11 cellular contexts compared by ENCODE assay signal in genomic region chr1:225435957-225436392, GRCh38. TPM values are rescaled to one million over a fixed set of nuclear protein-coding genes. Genes with fewer than 3 reads are reported as not detected.
DNase-seq lines count a peak whose midpoint lies in the region; ATAC-seq lines count a peak whose summit lies in the region.
"Had no signal": no experiment of that assay in that cellular context is flagged by ENCODE, and none has a peak within 500 bp of the region (broad histone marks: within the 10 kb centered on the region; RNA-seq: fewer than 3 reads in every experiment).

No MANE protein-coding gene starts in this region.

- H3K27me3 Mint-ChIP-seq in naive B cell = no peaks in the 10 kb centered on the region
- H3K27me3 Mint-ChIP-seq: brain had no signal

- peaks cover 25 to 35% (median 31%) of the 10 kb centered on the region in 3 donors for H3K4me1 Mint-ChIP-seq in naive B cell

- peak overlapping the region; percentile 4 to 88 (median 67) for H3K4me3 Mint-ChIP-seq in naive B cell
- H3K4me3 Mint-ChIP-seq: neural crest cell had no signal

- H3K9me3 Mint-ChIP-seq in naive B cell = peaks cover 0 to 2% (median 0%) of the 10 kb centered on the region in 7 donors
- H3K9me3 Mint-ChIP-seq: brain, neural crest cell had no signal

- peak; percentile 48 for DNase-seq in naive B cell
- DNase-seq in amygdala (lab: John Stamatoyannopoulos, UW) = no peak
- no peak for DNase-seq in RPMI8226
- DNase-seq in activated effector memory CD4-positive, alpha-beta T cell treated with anti-CD3 and anti-CD28 coated beads, Interleukin-2, amount 50 U/mL, for 16 hours = no peak
- DNase-seq: GOT3, substantia nigra had no signal

- ATAC-seq in GM19023 (IDR thresholded peaks at IDR 0.05; ENCODE audit: unreplicated experiment) (peak; percentile 60), GM21619 (IDR thresholded peaks at IDR 0.05; ENCODE audit: unreplicated experiment) (peak; percentile 67), HG03342 (IDR thresholded peaks at IDR 0.05; ENCODE audit: unreplicated experiment) (peak; percentile 74), naive B cell (ENCODE audit: low read depth in 2 of 2) (peak; percentile 73 to 79)

- H3K27ac Mint-ChIP-seq in naive B cell = peak overlapping the region; percentile 83 to 95 (median 90)
- H3K27ac Mint-ChIP-seq: brain had no signal

- H3K36me3 Mint-ChIP-seq in naive B cell = no peaks in the 10 kb centered on the region
- H3K36me3 Mint-ChIP-seq: brain had no signal

RNA-seq across cellular contexts. Expression of gene LBR, which starts 8.1 kb away (rescaled TPM):
- 100 to 1,000 TPM; 112 to 165 (median 146) TPM for polyA plus RNA-seq in naive B cell (ENCODE audit: low read depth in 6 of 6)
